18 cellular contexts compared by ENCODE assay signal in genomic region chr11:76699461-76700091, GRCh38. TPM values are rescaled to one million over a fixed set of nuclear protein-coding genes. Genes with fewer than 3 reads are reported as not detected.
DNase-seq lines count a peak whose midpoint lies in the region; ATAC-seq, FAIRE-seq and TF ChIP-seq lines count a peak whose summit lies in the region.
"Had no signal": no experiment of that assay in that cellular context is flagged by ENCODE, and none has a peak within 500 bp of the region (broad histone marks: within the 10 kb centered on the region; RNA-seq: fewer than 3 reads in every experiment).

No MANE protein-coding gene starts in this region.

- TF ChIP-seq RAD21 in SK-N-SH (IDR thresholded peaks at IDR 0.05; ENCODE audit: low read length) = no peak

- DNase-seq in SK-N-SH (no peak), RCC 7860 (ENCODE audit: low spot score) (peak; percentile 4), fibroblast of lung (ENCODE audit: low read depth in 2 of 2) (peak in 1 of 2 donors; percentile 23), smooth muscle cell (lab: John Stamatoyannopoulos, UW; ENCODE audit: unreplicated experiment) (no peak), HTR-8/SVneo (ENCODE audit: insufficient read length, low spot score) (no peak)
- no peak for DNase-seq in activated T-cell treated with anti-CD3 and anti-CD28 coated beads, Interleukin-2, amount 50 U/mL, for 48 hours
- DNase-seq: 8988T; activated CD4-positive, CD25-positive, alpha-beta regulatory T cell treated with anti-CD3 and anti-CD28 coated beads, Interleukin-2, amount 50 U/mL, for 72 hours; C1 segment of cervical spinal cord; DMS 273 treated with DMSO at 0.1 percent for 48 hours; hippocampal formation; NCI-H1048; NCI-H2081; NCI-H510A treated with DMSO at 0.1 percent for 48 hours; SJCRH30; thyroid gland had no signal

- H3K4me3 ChIP-seq in SK-N-SH (ENCODE audit: low read depth in 2 of 2, low read length in 1 of 2) (no peak overlapping the region), fibroblast of lung (replicated peaks in 1 of 4; ENCODE audit: control extremely low read depth in 1 of 4, insufficient read depth in 1 of 4, low read depth in 3 of 4, low read length in 4 of 4) (no peak overlapping the region), smooth muscle cell (no peak overlapping the region)
- H3K4me3 ChIP-seq: SJCRH30, thyroid gland had no signal

- no peak for TF ChIP-seq EP300 in SK-N-SH (IDR thresholded peaks at IDR 0.05; ENCODE audit: borderline replicate concordance in 1 of 2, low read depth in 1 of 2, low read length in 1 of 2)

- H3F3A ChIP-seq in SK-N-SH (replicated peaks; ENCODE audit: insufficient read depth) (peaks cover 11% of the 10 kb centered on the region), smooth muscle cell (ENCODE audit: low read depth) (peaks cover 37% of the 10 kb centered on the region)

- FAIRE-seq in RCC 7860 (lab: Jason Lieb, UNC) (no peak), HTR-8/SVneo (lab: Jason Lieb, UNC) (no peak)

- no peaks in the 10 kb centered on the region for H3K27me3 ChIP-seq in SK-N-SH (ENCODE audit: insufficient read depth)
- peaks cover 5% of the 10 kb centered on the region for H3K27me3 ChIP-seq in fibroblast of lung (ENCODE audit: control insufficient read depth, insufficient read depth, low read length)
- H3K27me3 ChIP-seq in smooth muscle cell (ENCODE audit: low read depth) = no peaks in the 10 kb centered on the region
- H3K27me3 ChIP-seq: SJCRH30, thyroid gland had no signal

- no peak overlapping the region for H3K9ac ChIP-seq in SK-N-SH
- H3K9ac ChIP-seq in fibroblast of lung (ENCODE audit: insufficient read depth, low read length) = no peak overlapping the region
- peak overlapping the region; percentile 74 for H3K9ac ChIP-seq in smooth muscle cell (ENCODE audit: low read depth)

- H3K9me3 ChIP-seq in SK-N-SH = no peaks in the 10 kb centered on the region
- no peaks in the 10 kb centered on the region for H3K9me3 ChIP-seq in fibroblast of lung (ENCODE audit: control insufficient read depth, insufficient read depth, low read depth, low read length)
- no peaks in the 10 kb centered on the region for H3K9me3 ChIP-seq in smooth muscle cell (replicated peaks; ENCODE audit: low read depth)
- H3K9me3 ChIP-seq: SJCRH30, thyroid gland had no signal

- peak overlapping the region in 1 of 2 experiments; percentile 48; a peak in 2 of 4 replicates for H3K27ac ChIP-seq in SK-N-SH (ENCODE audit: low read depth in 2 of 2, low read length in 1 of 2)
- no peak overlapping the region for H3K27ac ChIP-seq in fibroblast of lung (ENCODE audit: insufficient read depth, low read length)
- H3K27ac ChIP-seq in smooth muscle cell (ENCODE audit: low read depth) = peak overlapping the region; percentile 95
- H3K27ac ChIP-seq: SJCRH30, thyroid gland had no signal

- H3K36me3 ChIP-seq in SK-N-SH (replicated peaks in 1 of 2; ENCODE audit: control insufficient read depth in 1 of 2, insufficient read depth in 2 of 2, low read length in 1 of 2) (no peaks in the 10 kb centered on the region), fibroblast of lung (ENCODE audit: control insufficient read depth, insufficient read depth, low read length) (no peaks in the 10 kb centered on the region), smooth muscle cell (ENCODE audit: low read depth) (no peaks in the 10 kb centered on the region)
- H3K36me3 ChIP-seq: SJCRH30, thyroid gland had no signal

- H4K20me1 ChIP-seq in SK-N-SH (ENCODE audit: insufficient read depth) (no peaks in the 10 kb centered on the region), fibroblast of lung (ENCODE audit: control insufficient read depth, extremely low read depth, insufficient read depth, low read length) (no peaks in the 10 kb centered on the region), smooth muscle cell (ENCODE audit: low read depth) (no peaks in the 10 kb centered on the region)

- POLR2A ChIA-PET in SK-N-SH (lab: Yijun Ruan, JAX) = no interaction called here

- ATAC-seq in SK-N-SH treated with all-trans-retinoic acid at 6 μM for 48 hours (no peak; the same call in 2 of the 3 replicates), HG02970 (IDR thresholded peaks at IDR 0.05; ENCODE audit: low FRiP score, unreplicated experiment) (no peak)

- 93% methylated on average over 3 of the region's 3 CpGs for WGBS in SK-N-SH (ENCODE audit: low lambda C conversion rate)
- WGBS in smooth muscle cell (ENCODE audit: low lambda C conversion rate) = 43% methylated on average over 3 of the region's 3 CpGs

- no peaks in the 10 kb centered on the region for H3K9me2 ChIP-seq in SK-N-SH

- TF ChIP-seq CTCF in SK-N-SH (IDR thresholded peaks at IDR 0.05) = no peak
- TF ChIP-seq CTCF in fibroblast of lung (conservative IDR thresholded peaks at IDR 0.05 in 1 of 2, IDR thresholded peaks at IDR 0.05 in 1 of 2; ENCODE audit: low read depth in 1 of 2, low read length in 2 of 2) = no peak
- no peak for TF ChIP-seq CTCF in smooth muscle cell (IDR thresholded peaks at IDR 0.05; ENCODE audit: borderline replicate concordance, insufficient read depth, poor library complexity, severe bottlenecking)

- no peaks in the 10 kb centered on the region for H3K79me2 ChIP-seq in SK-N-SH (ENCODE audit: insufficient read depth)
- H3K79me2 ChIP-seq in fibroblast of lung (ENCODE audit: control insufficient read depth, insufficient read depth, low read length) = no peaks in the 10 kb centered on the region
- H3K79me2 ChIP-seq in smooth muscle cell (ENCODE audit: low read depth) = no peaks in the 10 kb centered on the region

- H2AFZ ChIP-seq in SK-N-SH (ENCODE audit: low read depth) = no peak overlapping the region
- no peak overlapping the region for H2AFZ ChIP-seq in fibroblast of lung (ENCODE audit: low read length)
- H2AFZ ChIP-seq in smooth muscle cell (ENCODE audit: low read depth) = no peak overlapping the region

- CTCF ChIA-PET in SK-N-SH (lab: Yijun Ruan, JAX) = interaction anchor here (1.7 to 2.1 kb wide), 2 partner anchors 15 to 18 kb away, joined by 6 to 15 read pairs; no protein-coding TSS in a partner anchor

- H3K4me1 ChIP-seq in SK-N-SH (ENCODE audit: control insufficient read depth in 1 of 2, insufficient read depth in 2 of 2, low read depth in 1 of 2, low read length in 1 of 2) = peaks cover 10 to 17% of the 10 kb centered on the region in 2 experiments; a peak in 3 of 4 replicates
- H3K4me1 ChIP-seq in fibroblast of lung (ENCODE audit: control insufficient read depth, extremely low read depth, insufficient read depth, low read length) = peaks cover 32% of the 10 kb centered on the region
- H3K4me1 ChIP-seq in smooth muscle cell (ENCODE audit: low read depth) = peaks cover 25% of the 10 kb centered on the region
- H3K4me1 ChIP-seq: thyroid gland had no signal

- peak overlapping the region; percentile 48; the same call in 1 of the 2 replicates for H3K4me2 ChIP-seq in SK-N-SH
- peak overlapping the region; percentile 16 for H3K4me2 ChIP-seq in fibroblast of lung (ENCODE audit: extremely low read depth, insufficient read depth, low read length)
- H3K4me2 ChIP-seq in smooth muscle cell = peak overlapping the region; percentile 74

TF ChIP-seq in SK-N-SH, 30 proteins besides CTCF, POLR2A, EP300 and RAD21 (continues in another document):
- TF ChIP-seq, protein P1, sequence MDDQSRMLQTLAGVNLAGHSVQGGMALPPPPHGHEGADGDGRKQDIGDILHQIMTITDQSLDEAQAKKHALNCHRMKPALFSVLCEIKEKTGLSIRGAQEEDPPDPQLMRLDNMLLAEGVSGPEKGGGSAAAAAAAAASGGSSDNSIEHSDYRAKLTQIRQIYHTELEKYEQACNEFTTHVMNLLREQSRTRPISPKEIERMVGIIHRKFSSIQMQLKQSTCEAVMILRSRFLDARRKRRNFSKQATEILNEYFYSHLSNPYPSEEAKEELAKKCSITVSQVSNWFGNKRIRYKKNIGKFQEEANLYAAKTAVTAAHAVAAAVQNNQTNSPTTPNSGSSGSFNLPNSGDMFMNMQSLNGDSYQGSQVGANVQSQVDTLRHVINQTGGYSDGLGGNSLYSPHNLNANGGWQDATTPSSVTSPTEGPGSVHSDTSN (IDR thresholded peaks at IDR 0.05) = no peak
- TF ChIP-seq YY1 (IDR thresholded peaks at IDR 0.05; ENCODE audit: low read depth) (no peak), NFIC (IDR thresholded peaks at IDR 0.05; ENCODE audit: borderline replicate concordance) (no peak), SMC3 (IDR thresholded peaks at IDR 0.05; ENCODE audit: low read depth, low read length) (no peak), NRF1 (IDR thresholded peaks at IDR 0.05; ENCODE audit: low read depth, low read length) (no peak), GATA2 (CRISPR knock-in tag; IDR thresholded peaks at IDR 0.05) (no peak), ELF1 (IDR thresholded peaks at IDR 0.05) (no peak)

TF ChIP-seq in SK-N-SH treated with all-trans-retinoic acid at 6 μM for 48 hours, 23 proteins besides CTCF, POLR2A, EP300 and RAD21 (continues in another document):
- TF ChIP-seq BACH2 (CRISPR knock-in tag; IDR thresholded peaks at IDR 0.05; ENCODE audit: borderline replicate concordance) = no peak
- TF ChIP-seq CREB5 (CRISPR knock-in tag; IDR thresholded peaks at IDR 0.05; ENCODE audit: low read depth) = no peak

RNA-seq across cellular contexts. Expression of gene LRRC32, which starts 29.0 kb away (rescaled TPM):
- 0.19 and 0.43 TPM in 2 replicates for polyA plus RNA-seq in SK-N-SH (2012; rRNA removed)
- polyA plus RNA-seq in SK-N-SH (2012; cell fraction: cytosol; rRNA removed) = 0.28 and 0.30 TPM in 2 replicates
- polyA plus RNA-seq in SK-N-SH (2012; cell fraction: nucleus; rRNA removed) = 0.42 and 0.57 TPM in 2 replicates
- total RNA-seq in fibroblast of lung = 15.4 and 19.2 TPM in 2 replicates
- 18.9 and 103 TPM in 2 replicates for polyA plus RNA-seq in fibroblast of lung
- polyA plus RNA-seq in fibroblast of lung (2012) = 39.6 and 236 TPM in 2 replicates
- 79.7 and 528 TPM in 2 replicates for polyA minus RNA-seq in fibroblast of lung (ENCODE audit: low replicate concordance)
- 147 and 171 TPM in 2 replicates for total RNA-seq in smooth muscle cell
- polyA plus RNA-seq in smooth muscle cell = 330 and 444 TPM in 2 replicates

Comparison
In these comparisons a context has a peak if more than half of its experiments do, and no peak if none do; other contexts are left out.
1. H3K4me2 ChIP-seq: peak in every context shown above with its lines; median percentile 74 in smooth muscle cell; 48 in SK-N-SH; 16 in fibroblast of lung.
2. RNA of gene LRRC32, which starts 29.0 kb away (polyA plus RNA-seq): 330 to 444 TPM in smooth muscle cell and 18.9 to 236 TPM in fibroblast of lung; 0.19 to 0.57 TPM in SK-N-SH; every median in the first group is over 10 times any median in the second.